Comparison of ENCODE assay signal across 8 cellular contexts in genomic region chr1:85577421-85578320, GRCh38. TPM values are rescaled to one million over a fixed set of nuclear protein-coding genes. Genes with fewer than 3 reads are reported as not detected.
DNase-seq lines count a peak whose midpoint lies in the region; ATAC-seq and TF ChIP-seq lines count a peak whose summit lies in the region.

No MANE protein-coding gene starts in this region.

- in situ Hi-C loops in astrocyte of the cerebellum (cut with HindIII; ENCODE audit: low sequenced_read_pairs): no loop called here

- ATAC-seq in GM21381 (IDR thresholded peaks at IDR 0.05; ENCODE audit: unreplicated experiment) (peak; percentile 29), HG03565 (IDR thresholded peaks at IDR 0.05; ENCODE audit: unreplicated experiment) (no peak)
- ATAC-seq in stimulated activated effector memory CD8-positive, alpha-beta T cell treated with anti-CD3 and anti-CD28 coated beads, Interleukin-12 subunit alpha, Interleukin-12 subunit beta, amount 100 ng/mL, for 72 hours: peak; percentile 20

- H3K9me3 ChIP-seq in DOHH2 (ENCODE audit: control insufficient read depth, insufficient read depth, low read length) (no peaks in the 10 kb centered on the region), HUES64 (ENCODE audit: insufficient read depth, low read depth, low read length) (no peaks in the 10 kb centered on the region)

- H3K4me2 ChIP-seq in DOHH2 (ENCODE audit: low read length): peak overlapping the region; percentile 16; the same call in 1 of the 2 replicates

- peaks cover 26% of the 10 kb centered on the region for H3K4me1 Mint-ChIP-seq in stimulated activated effector memory CD8-positive, alpha-beta T cell treated with anti-CD3 and anti-CD28 coated beads, Interleukin-12 subunit alpha, Interleukin-12 subunit beta, amount 100 ng/mL, for 72 hours

- TF ChIP-seq CTCF in DOHH2 (IDR thresholded peaks at IDR 0.05; ENCODE audit: low read depth, low read length, poor library complexity, severe bottlenecking) (no peak), astrocyte of the cerebellum (IDR thresholded peaks at IDR 0.05; ENCODE audit: low read depth, low read length, missing control alignments) (no peak)

- no peaks in the 10 kb centered on the region for H3F3A ChIP-seq in DOHH2 (ENCODE audit: control insufficient read depth, insufficient read depth)

- peaks cover 30% of the 10 kb centered on the region for H3K27me3 ChIP-seq in DOHH2 (ENCODE audit: control insufficient read depth, low read length)
- H3K27me3 ChIP-seq in HUES64 (ENCODE audit: insufficient read depth, low read length): peaks cover 44% of the 10 kb centered on the region

- 3% methylated on average over 32 of the region's 33 CpGs for WGBS in HUES64

- no peak overlapping the region for H3K27ac ChIP-seq in DOHH2 (ENCODE audit: low read depth, low read length)
- peak overlapping the region; percentile 24 for H3K27ac ChIP-seq in HUES64 (ENCODE audit: low read depth, low read length)

- H3K79me2 ChIP-seq in DOHH2 (ENCODE audit: control insufficient read depth, low read length): no peaks in the 10 kb centered on the region

- H3K36me3 ChIP-seq in DOHH2 (ENCODE audit: control insufficient read depth, low read length) (no peaks in the 10 kb centered on the region), HUES64 (ENCODE audit: insufficient read depth, low read length) (peaks cover 13% of the 10 kb centered on the region)

- no peaks in the 10 kb centered on the region for H4K20me1 ChIP-seq in DOHH2 (ENCODE audit: control insufficient read depth, insufficient read depth, low read depth, low read length)

- peak overlapping the region; percentile 92 for H3K9ac ChIP-seq in HUES64 (ENCODE audit: low read depth, low read length)

- no peaks in the 10 kb centered on the region for H3K9me2 ChIP-seq in DOHH2 (replicated peaks; ENCODE audit: control insufficient read depth, low read length)

- H3K4me1 ChIP-seq in DOHH2 (ENCODE audit: control insufficient read depth, low read length) (no peaks in the 10 kb centered on the region), HUES64 (ENCODE audit: insufficient read depth, low read length) (peaks cover 22% of the 10 kb centered on the region)

- peaks cover 5% of the 10 kb centered on the region for H3K36me3 Mint-ChIP-seq in stimulated activated effector memory CD8-positive, alpha-beta T cell treated with anti-CD3 and anti-CD28 coated beads, Interleukin-12 subunit alpha, Interleukin-12 subunit beta, amount 100 ng/mL, for 72 hours

- H3K4me3 Mint-ChIP-seq in stimulated activated effector memory CD8-positive, alpha-beta T cell treated with anti-CD3 and anti-CD28 coated beads, Interleukin-12 subunit alpha, Interleukin-12 subunit beta, amount 100 ng/mL, for 72 hours: peak overlapping the region; percentile 50

- no peak overlapping the region for H3K4me3 ChIP-seq in DOHH2 (ENCODE audit: low read length)
- H3K4me3 ChIP-seq in HUES64 (ENCODE audit: low read length): peak overlapping the region; percentile 98
- H3K4me3 ChIP-seq in astrocyte of the cerebellum (ENCODE audit: low read depth, low read length): peak overlapping the region; percentile 61

- DNase-seq in astrocyte of the cerebellum (ENCODE audit: low read depth) (no peak), iris pigment epithelial cell (ENCODE audit: low read depth) (peak; percentile 89)
- peak in 1 of 2 donors; percentile 54 for DNase-seq in stimulated activated effector memory CD8-positive, alpha-beta T cell treated with anti-CD3 and anti-CD28 coated beads, Interleukin-12 subunit alpha, Interleukin-12 subunit beta, amount 100 ng/mL, for 72 hours (ENCODE audit: low spot score in 2 of 2)
- DNase-seq in stimulated activated CD4-positive, alpha-beta T cell treated with anti-CD3 and anti-CD28 coated beads, Interleukin-4, amount 100 ng/mL, for 1 hour: no peak

- no peak overlapping the region for H3K27ac Mint-ChIP-seq in stimulated activated effector memory CD8-positive, alpha-beta T cell treated with anti-CD3 and anti-CD28 coated beads, Interleukin-12 subunit alpha, Interleukin-12 subunit beta, amount 100 ng/mL, for 72 hours

- no peaks in the 10 kb centered on the region for H3K9me3 Mint-ChIP-seq in stimulated activated effector memory CD8-positive, alpha-beta T cell treated with anti-CD3 and anti-CD28 coated beads, Interleukin-12 subunit alpha, Interleukin-12 subunit beta, amount 100 ng/mL, for 72 hours

RNA-seq across cellular contexts. Expression of gene CCN1, which starts 2.9 kb away (rescaled TPM):
- 35.5 TPM for polyA plus RNA-seq in HUES64 (2013, experiment 1 of 2)
- 36.1 TPM for polyA plus RNA-seq in HUES64 (2013, experiment 2 of 2)
